Comparison of ENCODE assay signal across 9 cellular contexts in genomic region chr4:164977243-164978164, GRCh38. TPM values are rescaled to one million over a fixed set of nuclear protein-coding genes. Genes with fewer than 3 reads are reported as not detected.
A peak's percentile ranks its signal among the peaks of the same experiment; 100 is the strongest.
DNase-seq lines count a peak whose midpoint lies in the region; ATAC-seq and TF ChIP-seq lines count a peak whose summit lies in the region.
"Had no signal": no experiment of that assay in that cellular context is flagged by ENCODE, and none has a peak within 500 bp of the region (broad histone marks: within the 10 kb centered on the region; RNA-seq: fewer than 3 reads in every experiment).

Gene TRIM61, minus strand, starts transcription at chr4:164977657. Its CDS starts 7,655 bp downstream, at chr4:164970002.

- no peak within 1 kb of the TSS for H2AK5ac ChIP-seq in mesenchymal stem cell (ENCODE audit: low read length, severe bottlenecking)

- H2BK120ac ChIP-seq in mesenchymal stem cell (ENCODE audit: low read depth, low read length): no peak within 1 kb of the TSS

- peak within 1 kb of the TSS; percentile 28 for H4K8ac ChIP-seq in mesenchymal stem cell (ENCODE audit: low read length)

- H3K14ac ChIP-seq in mesenchymal stem cell (ENCODE audit: low read length in 2 of 2): no peak within 1 kb of the TSS

- no peak within 1 kb of the TSS for H2BK15ac ChIP-seq in mesenchymal stem cell (ENCODE audit: low read depth, poor library complexity, severe bottlenecking)

- POLR2A ChIA-PET in RWPE1 (lab: Yijun Ruan, JAX; ENCODE audit: low non-redundant PET): no interaction called here

- H3K9me3 ChIP-seq in body of pancreas (no peaks in the 10 kb centered on the region), mesenchymal stem cell (ENCODE audit: control insufficient read depth, low read length) (no peaks in the 10 kb centered on the region)

- TF ChIP-seq CTCF in GM12873 (IDR thresholded peaks at IDR 0.05; ENCODE audit: insufficient read depth, low read depth, low read length, missing control alignments) (peak; percentile 49), body of pancreas (IDR thresholded peaks at IDR 0.05) (no peak), RWPE1 (conservative IDR thresholded peaks at IDR 0.05; ENCODE audit: low read depth) (no peak)

- H3K4me1 ChIP-seq in body of pancreas (no peaks in the 10 kb centered on the region), mesenchymal stem cell (ENCODE audit: control insufficient read depth, insufficient read depth, low read depth, low read length) (peaks cover 4% of the 10 kb centered on the region)

- H2BK5ac ChIP-seq in mesenchymal stem cell (ENCODE audit: low read depth, low read length, poor library complexity, severe bottlenecking): no peak within 1 kb of the TSS

- intact Hi-C loops in body of pancreas (cut with DNase I): no loop called here

- no peak within 1 kb of the TSS for H3K4me3 ChIP-seq in body of pancreas
- peak within 1 kb of the TSS; percentile 65 to 81 for H3K4me3 ChIP-seq in mesenchymal stem cell (ENCODE audit: insufficient read depth in 1 of 2, low read depth in 1 of 2, low read length in 2 of 2)

- H4K91ac ChIP-seq in mesenchymal stem cell (ENCODE audit: low read length): no peak within 1 kb of the TSS

- ATAC-seq in HG02610 (IDR thresholded peaks at IDR 0.05; ENCODE audit: unreplicated experiment) (peak; percentile 100), body of pancreas (no peak)

- peak within 1 kb of the TSS; percentile 90 for H3K9ac ChIP-seq in mesenchymal stem cell (ENCODE audit: low read length)

- no peak within 1 kb of the TSS for H2BK12ac ChIP-seq in mesenchymal stem cell (ENCODE audit: low read length in 2 of 2)

- peak; percentile 1 for DNase-seq in T follicular helper cell (ENCODE audit: low read depth)
- DNase-seq in body of pancreas: peak in 3 of 4 donors; percentile 9 to 40 (median 27)
- peak; percentile 29 for DNase-seq in mesenchymal stem cell
- DNase-seq in stimulated activated CD8-positive, alpha-beta memory T cell treated with anti-CD3 and anti-CD28 coated beads, Interleukin-4, amount 100 ng/mL, for 24 hours (ENCODE audit: low read depth): peak; percentile 58
- no peak for DNase-seq in RWPE1 (ENCODE audit: low spot score)
- DNase-seq in NCI-H2029 (lab: John Stamatoyannopoulos, UW): no peak

- H3K27ac ChIP-seq in body of pancreas (no peak within 1 kb of the TSS), mesenchymal stem cell (ENCODE audit: low read length, poor library complexity, severe bottlenecking) (no peak within 1 kb of the TSS), RWPE1 (no peak within 1 kb of the TSS)

- WGBS in body of pancreas, 2 donors: 12 to 21% methylated on average over 9 to 27 of the region's 27 CpGs
- 64% methylated on average over 22 of the region's 27 CpGs for WGBS in mesenchymal stem cell

- H3K18ac ChIP-seq in mesenchymal stem cell (ENCODE audit: low read depth in 1 of 2, low read length in 2 of 2): no peak within 1 kb of the TSS

- H3K4ac ChIP-seq in mesenchymal stem cell (ENCODE audit: low read depth in 1 of 2, low read length in 2 of 2): no peak within 1 kb of the TSS

- peak in 1 of 3 donors; percentile 12 for TF ChIP-seq POLR2A in body of pancreas (IDR thresholded peaks at IDR 0.05)

- no peaks in the 10 kb centered on the region for H3K36me3 ChIP-seq in body of pancreas (replicated peaks in 1 of 2; ENCODE audit: insufficient read depth in 1 of 2, low read depth in 2 of 2)
- H3K36me3 ChIP-seq in mesenchymal stem cell (ENCODE audit: control insufficient read depth in 1 of 2, insufficient read depth in 2 of 2, low read depth in 1 of 2, low read length in 2 of 2): peaks cover 0 to 3% of the 10 kb centered on the region in 2 experiments

- no peak within 1 kb of the TSS for H3K23ac ChIP-seq in mesenchymal stem cell (ENCODE audit: low read length in 2 of 2)

- no peaks in the 10 kb centered on the region for H3K27me3 ChIP-seq in body of pancreas
- no peaks in the 10 kb centered on the region for H3K27me3 ChIP-seq in mesenchymal stem cell (ENCODE audit: control insufficient read depth in 1 of 2, insufficient read depth in 1 of 2, low read length in 2 of 2)

- CTCF ChIA-PET in RWPE1 (lab: Yijun Ruan, JAX): no interaction called here

- no peaks in the 10 kb centered on the region for H3K79me1 ChIP-seq in mesenchymal stem cell (replicated peaks; ENCODE audit: low read length, poor library complexity, severe bottlenecking)

- peak within 1 kb of the TSS; percentile 70 for H3K4me2 ChIP-seq in mesenchymal stem cell (ENCODE audit: low read length, poor library complexity, severe bottlenecking)

- no peak within 1 kb of the TSS for H2AFZ ChIP-seq in mesenchymal stem cell (ENCODE audit: low read depth, low read length)

RNA-seq across cellular contexts. Expression of gene TRIM61, which starts in this region (rescaled TPM):
- not detected for total RNA-seq in body of pancreas
- 1.0 TPM for polyA plus RNA-seq in mesenchymal stem cell (2013, experiment 1 of 2)
- 0.78 TPM for polyA plus RNA-seq in mesenchymal stem cell (2013, experiment 2 of 2)
- total RNA-seq: NCI-H460 had no signal

Comparison
In these comparisons a context has a peak if more than half of its experiments do, and no peak if none do; other contexts are left out.
1. Peak in DNase-seq in body of pancreas; RNA of the gene not detected or under 1 TPM.
2. DNase-seq: peak in T follicular helper cell (single experiment), mesenchymal stem cell (single experiment) and stimulated activated CD8-positive, alpha-beta memory T cell treated with anti-CD3 and anti-CD28 coated beads, Interleukin-4, amount 100 ng/mL, for 24 hours (single experiment); none in RWPE1 (single experiment) and NCI-H2029 (single experiment).
3. H3K4me3 ChIP-seq: peak in mesenchymal stem cell (2 of 2); none in body of pancreas (0 of 2).